ENCODE assay signal across 8 cellular contexts in the genomic region with DNA sequence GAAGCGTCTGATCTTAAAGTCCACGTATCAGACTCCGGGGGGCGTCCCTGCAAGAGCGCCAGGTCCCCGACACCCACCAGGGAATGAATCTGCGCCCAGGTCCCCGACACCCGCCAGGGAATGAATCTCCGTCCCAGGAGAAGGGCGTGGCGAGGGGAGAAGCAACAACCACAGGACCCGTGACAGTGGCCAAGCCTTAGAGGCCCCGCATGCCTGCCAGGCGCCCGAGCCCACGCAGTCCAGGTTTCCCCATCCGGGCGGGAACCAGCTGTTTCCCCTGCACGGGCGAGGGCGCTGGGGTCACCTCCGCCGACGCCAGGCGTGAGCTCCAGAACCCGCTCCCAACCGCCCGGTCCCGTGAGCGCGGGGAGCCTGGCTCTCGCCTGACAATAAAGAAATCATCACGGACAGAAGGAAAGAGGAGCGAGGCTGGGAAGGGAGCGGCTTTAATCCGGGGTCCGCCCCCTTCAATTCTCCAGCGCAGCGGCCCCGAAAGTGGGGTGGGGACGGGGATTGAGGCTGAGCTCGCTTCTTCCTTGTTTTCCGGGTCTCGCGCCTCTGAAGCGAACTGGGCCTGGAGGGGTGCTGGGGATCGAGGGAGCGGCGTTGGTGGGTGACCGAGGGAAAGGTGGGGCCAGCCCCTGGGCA. TPM values are rescaled to one million over a fixed set of nuclear protein-coding genes. Genes with fewer than 3 reads are reported as not detected.
A peak's percentile ranks its signal among the peaks of the same experiment; 100 is the strongest.
DNase-seq lines count a peak whose midpoint lies in the region; ATAC-seq and TF ChIP-seq lines count a peak whose summit lies in the region.

No MANE protein-coding gene starts in this region.

- no peaks in the 10 kb centered on the region for H4K20me1 ChIP-seq in neural cell (ENCODE audit: insufficient read depth)
- H4K20me1 ChIP-seq in OCI-LY7 (ENCODE audit: insufficient read depth, low read length), result no peaks in the 10 kb centered on the region

- no peak overlapping the region for H3K27ac ChIP-seq in Panc1 (ENCODE audit: low read length)
- H3K27ac ChIP-seq in neural cell (ENCODE audit: low read length), result no peak overlapping the region
- H3K27ac ChIP-seq in OCI-LY7 (ENCODE audit: low read depth, low read length, poor library complexity, severe bottlenecking), result no peak overlapping the region

- DNase-seq in ELR (ENCODE audit: low read depth) (peak; percentile 5), Panc1 (ENCODE audit: low read depth, low spot score) (no peak), epithelial cell of esophagus (ENCODE audit: low read depth) (no peak), SKM-1 (lab: John Stamatoyannopoulos, UW; ENCODE audit: unreplicated experiment) (no peak), inferior parietal cortex (ENCODE audit: extremely low spot score) (no peak), NCI-H1930 (lab: John Stamatoyannopoulos, UW) (no peak), OCI-LY7 (ENCODE audit: low spot score) (no peak)

- CTCF ChIA-PET in Panc1 (lab: Charles Lee) (interaction anchor here (1.0 to 1.2 kb wide), 3 partner anchors 13 to 341 kb away, joined by 3 to 5 read pairs (median 3); no protein-coding TSS in a partner anchor), OCI-LY7 (lab: Charles Lee; ENCODE audit: unreplicated experiment) (no interaction called here)

- H3K9ac ChIP-seq in neural cell (ENCODE audit: low read length), result peak overlapping the region; percentile 14

- POLR2A ChIA-PET in Panc1 (lab: Charles Lee), result no interaction called here
- POLR2A ChIA-PET in OCI-LY7 (lab: Charles Lee), result interaction anchor here (0.6 kb wide), 1 partner anchor 8 kb away, joined by 3 read pairs; no protein-coding TSS in a partner anchor

- H3K9me3 ChIP-seq in Panc1 (ENCODE audit: control insufficient read depth, insufficient read depth, low read depth, low read length) (no peaks in the 10 kb centered on the region), neural cell (ENCODE audit: low read length) (no peaks in the 10 kb centered on the region), OCI-LY7 (ENCODE audit: low read length) (no peaks in the 10 kb centered on the region)

- intact Hi-C loops in Panc1 (cut with micrococcal nuclease; ENCODE audit: unreplicated experiment), result loop anchor here (5.0 kb wide), 1 partner anchor 354 kb away; no protein-coding TSS in a partner anchor
- intact Hi-C loops in OCI-LY7 (cut with micrococcal nuclease; ENCODE audit: unreplicated experiment), result no loop called here

- no peak for TF ChIP-seq RAD21 in neural cell (conservative IDR thresholded peaks at IDR 0.05)

- H3K4me3 ChIP-seq in Panc1 (ENCODE audit: low read depth in 2 of 2, low read length in 2 of 2) (peak overlapping the region; percentile 54 to 70), epithelial cell of esophagus (ENCODE audit: low read length) (peak overlapping the region; percentile 45), neural cell (ENCODE audit: low read length) (peak overlapping the region; percentile 65), OCI-LY7 (ENCODE audit: low read depth, low read length, poor library complexity, severe bottlenecking) (no peak overlapping the region)

- no TSS peak for BruUV-seq in Panc1 (replicated peaks; lab: Mats Ljungman, UMichigan)
- no TSS peak for BruUV-seq in OCI-LY7 (replicated peaks; lab: Mats Ljungman, UMichigan)

- no peaks in the 10 kb centered on the region for H3K9me2 ChIP-seq in neural cell (ENCODE audit: insufficient read depth, low read length)
- H3K9me2 ChIP-seq in OCI-LY7 (ENCODE audit: insufficient read depth, low read length), result no peaks in the 10 kb centered on the region

- peaks cover 3% of the 10 kb centered on the region; the same call in 1 of the 2 replicates for H3K4me1 ChIP-seq in Panc1 (ENCODE audit: control insufficient read depth, insufficient read depth, low read length)
- no peaks in the 10 kb centered on the region for H3K4me1 ChIP-seq in OCI-LY7 (ENCODE audit: insufficient read depth, low read length, poor library complexity, severe bottlenecking)

- H3K27me3 ChIP-seq in Panc1 (ENCODE audit: control insufficient read depth, insufficient read depth, low read length) (no peaks in the 10 kb centered on the region; the same call in none of the 2 replicates), neural cell (ENCODE audit: insufficient read depth, low read depth, low read length) (peaks cover 50% of the 10 kb centered on the region)

- H3K4me2 ChIP-seq in neural cell (ENCODE audit: low read length) (no peak overlapping the region), OCI-LY7 (ENCODE audit: low read length) (no peak overlapping the region)

- TF ChIP-seq EP300 in neural cell (conservative IDR thresholded peaks at IDR 0.05; ENCODE audit: poor library complexity, severe bottlenecking), result no peak

- ATAC-seq in Panc1, result peak; percentile 61

- in situ Hi-C loops in Panc1 (cut with HindIII; ENCODE audit: low pct_unique_long_range_greater_than_20kb, low sequenced_read_pairs), result no loop called here

- no peak; the same call in 1 of the 2 replicates for TF ChIP-seq CTCF in Panc1 (IDR thresholded peaks at IDR 0.05)
- no peak for TF ChIP-seq CTCF in epithelial cell of esophagus (IDR thresholded peaks at IDR 0.05; ENCODE audit: insufficient read depth, low read depth, low read length, missing control alignments)
- peak; percentile 35 for TF ChIP-seq CTCF in neural cell (IDR thresholded peaks at IDR 0.05; ENCODE audit: poor library complexity, severe bottlenecking)
- TF ChIP-seq CTCF in OCI-LY7 (conservative IDR thresholded peaks at IDR 0.05; ENCODE audit: low read length), result no peak

- H3K79me2 ChIP-seq in neural cell (replicated peaks; ENCODE audit: insufficient read depth, low read length), result no peaks in the 10 kb centered on the region
- no peaks in the 10 kb centered on the region for H3K79me2 ChIP-seq in OCI-LY7 (ENCODE audit: insufficient read depth, low read depth, low read length)

- H2AFZ ChIP-seq in neural cell (ENCODE audit: low read depth, low read length) (no peak overlapping the region), OCI-LY7 (ENCODE audit: low read length) (no peak overlapping the region)

- H3F3A ChIP-seq in neural cell (ENCODE audit: insufficient read depth, low read length, poor library complexity, severe bottlenecking), result no peaks in the 10 kb centered on the region

- H3K36me3 ChIP-seq in Panc1 (ENCODE audit: control insufficient read depth, insufficient read depth, low read length) (peaks cover 2% of the 10 kb centered on the region; the same call in 1 of the 2 replicates), neural cell (ENCODE audit: insufficient read depth, low read length) (no peaks in the 10 kb centered on the region), OCI-LY7 (ENCODE audit: insufficient read depth, low read length) (no peaks in the 10 kb centered on the region)

TF ChIP-seq in neural cell, 6 proteins besides CTCF, POLR2A, EP300 and RAD21:
- TF ChIP-seq MXI1 (conservative IDR thresholded peaks at IDR 0.05; ENCODE audit: poor library complexity, severe bottlenecking), result peak; percentile 12
- TF ChIP-seq SMC3 (conservative IDR thresholded peaks at IDR 0.05; ENCODE audit: poor library complexity), result no peak

RNA-seq across cellular contexts. Expression of gene BMS1, which starts 29.0 kb away (rescaled TPM):
- 32.3 TPM for total RNA-seq in Panc1 (2021; ENCODE audit: unreplicated experiment)
- 19.0 TPM for polyA plus RNA-seq in Panc1 (2012; ENCODE audit: insufficient read length)
- polyA plus RNA-seq in neural cell, result 7.7 and 8.5 TPM in 2 replicates
- polyA minus RNA-seq in neural cell, result 17.3 and 19.1 TPM in 2 replicates
- 14.9 and 17.3 TPM in 2 replicates for total RNA-seq in OCI-LY7 (2014; rRNA removed; shearing (Covaris generic))
- total RNA-seq in OCI-LY7 (2022), result 16.0 and 20.2 TPM in 2 replicates
